ENCODE assay signal across 19 cellular contexts in genomic region chr7:47734949-47735291, GRCh38.
A peak's percentile ranks its signal among the peaks of the same experiment; 100 is the strongest.
DNase-seq lines count a peak whose midpoint lies in the region; ATAC-seq and TF ChIP-seq lines count a peak whose summit lies in the region.
"Had no signal": no experiment of that assay in that cellular context is flagged by ENCODE, and none has a peak within 500 bp of the region (broad histone marks: within the 10 kb centered on the region; RNA-seq: fewer than 3 reads in every experiment).

No MANE protein-coding gene starts in this region.

- no peak overlapping the region for H2AK9ac ChIP-seq in IMR-90 (replicated peaks; ENCODE audit: low read depth, low read length, poor library complexity)

- H3K14ac ChIP-seq in IMR-90 (replicated peaks; ENCODE audit: low read depth, low read length), result no peak overlapping the region; the same call in 1 of the 2 replicates

- H3K4me2 ChIP-seq in DOHH2 (ENCODE audit: low read length) (peak overlapping the region; percentile 31), IMR-90 (ENCODE audit: low read depth, low read length) (no peak overlapping the region)
- H3K4me2 ChIP-seq: GM23338 had no signal

- TF ChIP-seq RAD21 in IMR-90 (IDR thresholded peaks at IDR 0.05; ENCODE audit: low read length), result no peak

- no peaks in the 10 kb centered on the region for H3K9me3 Mint-ChIP-seq in chondrocyte (ENCODE audit: low read depth)
- H3K9me3 Mint-ChIP-seq: CD4-positive, alpha-beta T cell; GM23338; HFFc6 had no signal

- no peak overlapping the region for H3K9ac ChIP-seq in IMR-90 (ENCODE audit: low read depth, low read length)

- 100% methylated on average over 1 of the region's 4 CpGs; no CpG with 5 or more reads in 1 of the 2 experiments for WGBS in IMR-90 (ENCODE audit: extremely low coverage in 2 of 2, insufficient read length in 1 of 2), 2 experiments

- H3K27me3 ChIP-seq in DOHH2 (ENCODE audit: control insufficient read depth, low read length), result no peaks in the 10 kb centered on the region
- no peaks in the 10 kb centered on the region for H3K27me3 ChIP-seq in IMR-90 (ENCODE audit: control insufficient read depth, insufficient read depth, low read length)

- CTCF ChIA-PET in IMR-90 (lab: Yijun Ruan, JAX), result no interaction called here

- DNase-seq in IMR-90 (no peak), chondrocyte (ENCODE audit: low spot score) (peak; percentile 9), T-helper 9 cell (no peak)
- DNase-seq in activated CD4-positive, alpha-beta T cell treated with anti-CD3 and anti-CD28 coated beads, Interleukin-2, amount 50 U/mL, for 48 hours, result no peak
- DNase-seq: AML-193; CD4-positive, alpha-beta T cell; DMS153; DMS79; H7; HFFc6; KG1 had no signal

- H3K36me3 ChIP-seq in DOHH2 (ENCODE audit: control insufficient read depth, low read length) (no peaks in the 10 kb centered on the region), IMR-90 (ENCODE audit: control insufficient read depth, insufficient read depth, low read length) (no peaks in the 10 kb centered on the region)

- H3K4me3 ChIP-seq in DOHH2 (ENCODE audit: low read length) (no peak overlapping the region), IMR-90 (ENCODE audit: insufficient read depth, low read depth, low read length) (no peak overlapping the region)
- H3K4me3 ChIP-seq: GM12878, GM23338 had no signal

- no peaks in the 10 kb centered on the region for H3K79me2 ChIP-seq in DOHH2 (ENCODE audit: control insufficient read depth, low read length)

- intact Hi-C loops in IMR-90 (cut with micrococcal nuclease), result no loop called here

- TF ChIP-seq POLR2A in IMR-90 (IDR thresholded peaks at IDR 0.05; ENCODE audit: low read depth, low read length), result no peak

- BruUV-seq in IMR-90 (replicated peaks; lab: Mats Ljungman, UMichigan), result no TSS peak

- dilution Hi-C loops in IMR-90 (cut with HindIII; ENCODE audit: low sequenced_read_pairs, unreplicated experiment), result no loop called here

- no peak overlapping the region for H2BK5ac ChIP-seq in IMR-90 (ENCODE audit: low read depth, low read length, poor library complexity, severe bottlenecking)

- TF ChIP-seq CTCF in DOHH2 (IDR thresholded peaks at IDR 0.05; ENCODE audit: low read depth, low read length, poor library complexity, severe bottlenecking), result no peak
- TF ChIP-seq CTCF in IMR-90 (conservative IDR thresholded peaks at IDR 0.05; ENCODE audit: low read depth, low read length), result no peak
- no peak for TF ChIP-seq CTCF in chondrocyte (IDR thresholded peaks at IDR 0.05)

- 0 out of 3 replicates have a peak overlapping the region, but pooled peaks have one; percentile 23 for H2BK15ac ChIP-seq in IMR-90 (ENCODE audit: low read depth, low read length)

- H3K27ac ChIP-seq in DOHH2 (ENCODE audit: low read depth, low read length) (no peak overlapping the region), IMR-90 (ENCODE audit: insufficient read depth, low read length) (no peak overlapping the region)
- H3K27ac ChIP-seq: C4-2B, HL-60 had no signal

- H3K9me3 ChIP-seq in DOHH2 (ENCODE audit: control insufficient read depth, insufficient read depth, low read length) (0 out of 2 replicates have a peak, but pooled peaks cover 4% of the 10 kb centered on the region), IMR-90 (ENCODE audit: control insufficient read depth, insufficient read depth, low read length) (no peaks in the 10 kb centered on the region)
- H3K9me3 ChIP-seq: Caco-2 had no signal

- no peak overlapping the region for H2AK5ac ChIP-seq in IMR-90 (ENCODE audit: low read depth, low read length)

- H3K56ac ChIP-seq in IMR-90 (ENCODE audit: extremely low read depth, insufficient read depth, low read length), result no peak overlapping the region

- H3K23ac ChIP-seq in IMR-90 (ENCODE audit: low read depth, low read length), result peak overlapping the region; percentile 17; the same call in 1 of the 2 replicates

- no peak overlapping the region for H4K5ac ChIP-seq in IMR-90 (ENCODE audit: low read depth, low read length)

- no peaks in the 10 kb centered on the region for H3K36me3 Mint-ChIP-seq in chondrocyte (ENCODE audit: low read depth)

- peak overlapping the region; percentile 63; the same call in 1 of the 2 replicates for H2BK20ac ChIP-seq in IMR-90 (ENCODE audit: low read depth, low read length)

- POLR2A ChIA-PET in IMR-90 (lab: Charles Lee; ENCODE audit: unreplicated experiment), result no interaction called here

- H4K20me1 ChIP-seq in DOHH2 (ENCODE audit: control insufficient read depth, insufficient read depth, low read depth, low read length), result no peaks in the 10 kb centered on the region
- H4K20me1 ChIP-seq in IMR-90 (ENCODE audit: insufficient read depth, low read length), result no peaks in the 10 kb centered on the region

- H3K4ac ChIP-seq in IMR-90 (ENCODE audit: low read depth, low read length), result no peak overlapping the region

- peaks cover 10% of the 10 kb centered on the region; the same call in 1 of the 2 replicates for H3K9me1 ChIP-seq in IMR-90 (ENCODE audit: insufficient read depth, low read length)

- H3K4me1 Mint-ChIP-seq in chondrocyte (ENCODE audit: low read depth), result peaks cover 28% of the 10 kb centered on the region

- no peak overlapping the region for H4K8ac ChIP-seq in IMR-90 (ENCODE audit: low read depth in 2 of 2, low read length in 2 of 2)

- no peaks in the 10 kb centered on the region for H3K79me1 ChIP-seq in IMR-90 (ENCODE audit: low read depth in 1 of 2, low read length in 2 of 2)

- no peak overlapping the region for H3K4me3 Mint-ChIP-seq in chondrocyte (ENCODE audit: unreplicated experiment)
- H3K4me3 Mint-ChIP-seq: CD4-positive, alpha-beta T cell; GM23338; HFFc6 had no signal

- H2AFZ ChIP-seq in IMR-90 (replicated peaks; ENCODE audit: low read length, poor library complexity), result no peak overlapping the region
- H2AFZ ChIP-seq: GM23338 had no signal

- H3K18ac ChIP-seq in IMR-90 (ENCODE audit: low read depth, low read length), result no peak overlapping the region

- no peaks in the 10 kb centered on the region for H3F3A ChIP-seq in DOHH2 (ENCODE audit: control insufficient read depth, insufficient read depth)

- ATAC-seq in IMR-90 (ENCODE audit: low read depth), result no peak
- no peak for ATAC-seq in GM19035 (IDR thresholded peaks at IDR 0.05; ENCODE audit: unreplicated experiment)
- ATAC-seq: GM12878, GM23338, HCT116 had no signal

- H3K27me3 Mint-ChIP-seq in chondrocyte (ENCODE audit: low read depth), result no peaks in the 10 kb centered on the region

- H3K4me1 ChIP-seq in DOHH2 (ENCODE audit: control insufficient read depth, low read length), result peaks cover 47% of the 10 kb centered on the region
- H3K4me1 ChIP-seq in IMR-90 (ENCODE audit: control insufficient read depth, insufficient read depth, low read length), result peaks cover 6% of the 10 kb centered on the region

- in situ Hi-C loops in IMR-90 (cut with MboI; ENCODE audit: low sequenced_read_pairs), result no loop called here

- no peak overlapping the region for H3K27ac Mint-ChIP-seq in chondrocyte (ENCODE audit: unreplicated experiment)
- H3K27ac Mint-ChIP-seq: CD4-positive, alpha-beta T cell; GM23338; HFFc6 had no signal

- H3K9me2 ChIP-seq in DOHH2 (replicated peaks; ENCODE audit: control insufficient read depth, low read length), result no peaks in the 10 kb centered on the region

- no peak overlapping the region; the same call in 1 of the 2 replicates for H2BK120ac ChIP-seq in IMR-90 (ENCODE audit: low read depth, low read length)

- no peak overlapping the region for H4K91ac ChIP-seq in IMR-90 (ENCODE audit: insufficient read depth, low read depth, low read length)

TF ChIP-seq in IMR-90, 13 proteins besides CTCF, POLR2A, EP300 and RAD21:
- TF ChIP-seq NFE2L2 (IDR thresholded peaks at IDR 0.05; ENCODE audit: low read depth, low read length) (no peak), MXI1 (IDR thresholded peaks at IDR 0.05; ENCODE audit: borderline replicate concordance, low read depth, low read length) (no peak), MAFK (IDR thresholded peaks at IDR 0.05; ENCODE audit: low read depth, low read length) (no peak), ELK1 (IDR thresholded peaks at IDR 0.05; ENCODE audit: borderline replicate concordance, low read depth, low read length) (no peak), RCOR1 (IDR thresholded peaks at IDR 0.05; ENCODE audit: insufficient replicate concordance, low read length) (no peak), BHLHE40 (IDR thresholded peaks at IDR 0.05; ENCODE audit: low read depth, low read length) (no peak), USF2 (IDR thresholded peaks at IDR 0.05; ENCODE audit: low read depth, low read length) (no peak), CEBPB (IDR thresholded peaks at IDR 0.05; ENCODE audit: low read depth, low read length) (no peak), FOS (IDR thresholded peaks at IDR 0.05; ENCODE audit: low read depth, low read length) (no peak), MAZ (IDR thresholded peaks at IDR 0.05; ENCODE audit: borderline replicate concordance, low read depth, low read length) (no peak), CHD1 (IDR thresholded peaks at IDR 0.05; ENCODE audit: low read depth, low read length) (no peak), SMC3 (IDR thresholded peaks at IDR 0.05; ENCODE audit: low read depth, low read length) (no peak), RFX5 (IDR thresholded peaks at IDR 0.05; ENCODE audit: low read depth, low read length) (no peak)
TF ChIP-seq in IMR-90: peak in this region for 0.
